ENCODE assay signal across 27 cellular contexts in genomic region chr5:129915415-129915814, GRCh38. TPM values are rescaled to one million over a fixed set of nuclear protein-coding genes. Genes with fewer than 3 reads are reported as not detected.
"Had no signal": no experiment of that assay in that cellular context is flagged by ENCODE, and none has a peak within 500 bp of the region (broad histone marks: within the 10 kb centered on the region; RNA-seq: fewer than 3 reads in every experiment).

No MANE protein-coding gene starts in this region.

- H3K4me2 ChIP-seq: SK-N-SH had no signal

- H3K4me1 ChIP-seq: adrenal gland, body of pancreas, breast epithelium, SJSA1 had no signal

- H3K9me3 ChIP-seq: adrenal gland, body of pancreas, breast epithelium, SJSA1, SK-N-SH had no signal

- FAIRE-seq: astrocyte, TTC549 had no signal

- H3K27me3 ChIP-seq: adrenal gland, body of pancreas, breast epithelium, SJSA1 had no signal

- DNase-seq: activated CD4-positive, alpha-beta T cell treated with anti-CD3 and anti-CD28 coated beads, Interleukin-2, amount 10 ng/mL, durations not matched to agents 24 days and 14 days; activated CD4-positive, alpha-beta T cell treated with anti-CD3 and anti-CD28 coated beads, Interleukin-2, amount 50 U/mL, for 4 hours; activated CD8-positive, alpha-beta T cell treated with anti-CD3 and anti-CD28 coated beads for 36 hours; activated gamma-delta T cell treated with Interleukin-2 at 50 U/mL for 16 hours; activated naive CD4-positive, alpha-beta T cell treated with anti-CD3 and anti-CD28 coated beads for 36 hours; activated T-cell treated with anti-CD3 and anti-CD28 coated beads, Interleukin-2, amount 50 U/mL, for 24 hours; adrenal gland; body of pancreas; NCI-H1092; NCI-H1436 treated with DMSO at 0.1 percent for 48 hours; NCI-H1694 treated with DMSO at 0.1 percent for 48 hours; NCI-H2029 treated with DMSO at 0.1 percent for 48 hours; NCI-H2107; NCI-H2171; NCI-H510A; NCI-H526; NCI-H748 treated with DMSO at 0.1 percent for 48 hours; SHP77; SK-N-SH had no signal

- ATAC-seq: activated CD8-positive, alpha-beta T cell treated with anti-CD3 and anti-CD28 coated beads for 36 hours; activated naive CD4-positive, alpha-beta T cell treated with anti-CD3 and anti-CD28 coated beads, Interleukin-2, amount 50 U/mL, for 72 hours; body of pancreas; Panc1 had no signal

- H3K27ac Mint-ChIP-seq: activated CD4-positive, alpha-beta T cell treated with anti-CD3 and anti-CD28 coated beads, Interleukin-2, amount 10 ng/mL, durations not matched to agents 24 days and 14 days; activated CD8-positive, alpha-beta T cell treated with anti-CD3 and anti-CD28 coated beads for 36 hours; activated naive CD4-positive, alpha-beta T cell treated with anti-CD3 and anti-CD28 coated beads for 36 hours; activated naive CD4-positive, alpha-beta T cell treated with anti-CD3 and anti-CD28 coated beads, Interleukin-2, amount 50 U/mL, for 72 hours; activated T-cell treated with anti-CD3 and anti-CD28 coated beads, Interleukin-2, amount 50 U/mL, for 24 hours; T-helper 1 cell treated with Interleukin-12 subunit alpha and Interleukin-12 subunit beta and Interleukin-4 antibody, amounts not matched to agents 30 μg/mL and 1 μg/mL, for 36 hours; T-helper 2 cell treated with Interferon-gamma antibody and Interleukin-4, amounts not matched to agents 5 μg/mL and 100 μg/mL, for 36 hours had no signal

- H3K4me3 Mint-ChIP-seq: activated CD4-positive, alpha-beta T cell treated with anti-CD3 and anti-CD28 coated beads, Interleukin-2, amount 10 ng/mL, durations not matched to agents 24 days and 14 days; activated CD8-positive, alpha-beta T cell treated with anti-CD3 and anti-CD28 coated beads for 36 hours; activated naive CD4-positive, alpha-beta T cell treated with anti-CD3 and anti-CD28 coated beads for 36 hours; activated T-cell treated with anti-CD3 and anti-CD28 coated beads, Interleukin-2, amount 50 U/mL, for 24 hours; T-helper 1 cell treated with Interleukin-12 subunit alpha and Interleukin-12 subunit beta and Interleukin-4 antibody, amounts not matched to agents 30 μg/mL and 1 μg/mL, for 36 hours; T-helper 2 cell treated with Interferon-gamma antibody and Interleukin-4, amounts not matched to agents 5 μg/mL and 100 μg/mL, for 36 hours had no signal

- H3K9me3 Mint-ChIP-seq: activated CD4-positive, alpha-beta T cell treated with anti-CD3 and anti-CD28 coated beads, Interleukin-2, amount 10 ng/mL, durations not matched to agents 24 days and 14 days; activated CD8-positive, alpha-beta T cell treated with anti-CD3 and anti-CD28 coated beads for 36 hours; activated naive CD4-positive, alpha-beta T cell treated with anti-CD3 and anti-CD28 coated beads for 36 hours; activated T-cell treated with anti-CD3 and anti-CD28 coated beads, Interleukin-2, amount 50 U/mL, for 24 hours; T-helper 1 cell treated with Interleukin-12 subunit alpha and Interleukin-12 subunit beta and Interleukin-4 antibody, amounts not matched to agents 30 μg/mL and 1 μg/mL, for 36 hours; T-helper 2 cell treated with Interferon-gamma antibody and Interleukin-4, amounts not matched to agents 5 μg/mL and 100 μg/mL, for 36 hours had no signal

- H3K36me3 ChIP-seq: adrenal gland, breast epithelium, SJSA1 had no signal

- H3K27ac ChIP-seq: adrenal gland, body of pancreas, breast epithelium, SJSA1 had no signal

- H3K9ac ChIP-seq: SK-N-SH had no signal

- H3K9me2 ChIP-seq: SK-N-SH had no signal

- H3K4me3 ChIP-seq: adrenal gland, body of pancreas, breast epithelium, SJSA1 had no signal

- H3K4me1 Mint-ChIP-seq: activated CD4-positive, alpha-beta T cell treated with anti-CD3 and anti-CD28 coated beads, Interleukin-2, amount 10 ng/mL, durations not matched to agents 24 days and 14 days had no signal

- H3K36me3 Mint-ChIP-seq: activated naive CD4-positive, alpha-beta T cell treated with anti-CD3 and anti-CD28 coated beads, Interleukin-2, amount 50 U/mL, for 72 hours had no signal

RNA-seq across cellular contexts. Expression of gene CHSY3, which starts 11.2 kb away (rescaled TPM):
- total RNA-seq: activated CD4-positive, alpha-beta T cell treated with anti-CD3 and anti-CD28 coated beads, Interleukin-2, amount 10 ng/mL, durations not matched to agents 24 days and 14 days; activated CD8-positive, alpha-beta T cell treated with anti-CD3 and anti-CD28 coated beads for 36 hours; activated naive CD4-positive, alpha-beta T cell treated with anti-CD3 and anti-CD28 coated beads for 36 hours; activated naive CD4-positive, alpha-beta T cell treated with anti-CD3 and anti-CD28 coated beads, Interleukin-2, amount 50 U/mL, for 72 hours had no signal
- polyA plus RNA-seq: SK-N-SH had no signal
